ENCODE assay signal across 27 cellular contexts in genomic region chr2:210686401-210686800, GRCh38.
A peak's percentile ranks its signal among the peaks of the same experiment; 100 is the strongest.
DNase-seq lines count a peak whose midpoint lies in the region; ATAC-seq, FAIRE-seq and TF ChIP-seq lines count a peak whose summit lies in the region.
"Had no signal": no experiment of that assay in that cellular context is flagged by ENCODE, and none has a peak within 500 bp of the region (broad histone marks: within the 10 kb centered on the region; RNA-seq: fewer than 3 reads in every experiment).

No MANE protein-coding gene starts in this region.

- FAIRE-seq in H54 (lab: Jason Lieb, UNC): no peak
- FAIRE-seq: A204.1, GM12878, GM12892, GM18507 had no signal

- peak; percentile 5 for DNase-seq in DMS53 treated with DMSO at 0.1 percent for 48 hours (lab: John Stamatoyannopoulos, UW; ENCODE audit: unreplicated experiment)
- DNase-seq in iPS-NIHi7 (ENCODE audit: extremely low spot score): peak; percentile 18
- DNase-seq in left lobe of liver (ENCODE audit: low spot score): no peak
- DNase-seq in nephron progenitor cell: no peak
- DNase-seq in H54 (ENCODE audit: insufficient read length, low spot score): no peak
- no peak for DNase-seq in NK-92 treated with Interleukin-12 subunit alpha and Interleukin-12 subunit beta, amount 100 ng/mL, for 24 hours (lab: John Stamatoyannopoulos, UW)
- DNase-seq in T-helper 1 cell: no peak
- DNase-seq: 8988T; ACHN; BE2C; C1 segment of cervical spinal cord; CD4-positive, alpha-beta memory T cell; CD4-positive, CD25-positive, alpha-beta regulatory T cell; CD8-positive, alpha-beta memory T cell; COR-L47; DMS 273 treated with DMSO at 0.1 percent for 48 hours; DMS153; DMS79; DND-41; EL; GDM1 had no signal

- H3K9me3 Mint-ChIP-seq in nephron progenitor cell: no peaks in the 10 kb centered on the region

- H3K27me3 Mint-ChIP-seq in nephron progenitor cell (ENCODE audit: low read depth, poor library complexity): no peaks in the 10 kb centered on the region
- H3K27me3 Mint-ChIP-seq: CD4-positive, CD25-positive, alpha-beta regulatory T cell had no signal

- peak overlapping the region; percentile 63 for H3K27ac Mint-ChIP-seq in nephron progenitor cell
- H3K27ac Mint-ChIP-seq: CD14-positive monocyte; CD4-positive, alpha-beta memory T cell; CD4-positive, CD25-positive, alpha-beta regulatory T cell; CD8-positive, alpha-beta memory T cell had no signal

- H3K36me3 Mint-ChIP-seq in nephron progenitor cell (ENCODE audit: low read depth): peaks cover 3% of the 10 kb centered on the region
- H3K36me3 Mint-ChIP-seq: CD14-positive monocyte; CD4-positive, alpha-beta memory T cell; CD4-positive, CD25-positive, alpha-beta regulatory T cell; CD8-positive, alpha-beta memory T cell had no signal

- no peak overlapping the region for H3K4me3 Mint-ChIP-seq in nephron progenitor cell
- H3K4me3 Mint-ChIP-seq: CD14-positive monocyte; CD4-positive, alpha-beta memory T cell; CD4-positive, CD25-positive, alpha-beta regulatory T cell; CD8-positive, alpha-beta memory T cell had no signal

- peaks cover 10% of the 10 kb centered on the region for H3K4me1 Mint-ChIP-seq in nephron progenitor cell
- H3K4me1 Mint-ChIP-seq: CD14-positive monocyte; CD4-positive, alpha-beta memory T cell; CD4-positive, CD25-positive, alpha-beta regulatory T cell; CD8-positive, alpha-beta memory T cell had no signal

- no peak for TF ChIP-seq CTCF in nephron progenitor cell (IDR thresholded peaks at IDR 0.05)

- peak; percentile 5 for ATAC-seq in left lobe of liver
- no peak for ATAC-seq in GM19452 (IDR thresholded peaks at IDR 0.05; ENCODE audit: unreplicated experiment)
- ATAC-seq: GM12878 had no signal

- TF ChIP-seq POLR2A in H54 (IDR thresholded peaks at IDR 0.05; ENCODE audit: low read depth, low read length): no peak

Comparison
In these comparisons a context has a peak if more than half of its experiments do, and no peak if none do; other contexts are left out.
1. DNase-seq: peak in DMS53 treated with DMSO at 0.1 percent for 48 hours (single experiment) and iPS-NIHi7 (single experiment); none in left lobe of liver (single experiment), nephron progenitor cell (single experiment), H54 (single experiment), NK-92 treated with Interleukin-12 subunit alpha and Interleukin-12 subunit beta, amount 100 ng/mL, for 24 hours (single experiment) and T-helper 1 cell (0 of 5).